ENCODE assay signal across 24 cellular contexts in the genomic region with DNA sequence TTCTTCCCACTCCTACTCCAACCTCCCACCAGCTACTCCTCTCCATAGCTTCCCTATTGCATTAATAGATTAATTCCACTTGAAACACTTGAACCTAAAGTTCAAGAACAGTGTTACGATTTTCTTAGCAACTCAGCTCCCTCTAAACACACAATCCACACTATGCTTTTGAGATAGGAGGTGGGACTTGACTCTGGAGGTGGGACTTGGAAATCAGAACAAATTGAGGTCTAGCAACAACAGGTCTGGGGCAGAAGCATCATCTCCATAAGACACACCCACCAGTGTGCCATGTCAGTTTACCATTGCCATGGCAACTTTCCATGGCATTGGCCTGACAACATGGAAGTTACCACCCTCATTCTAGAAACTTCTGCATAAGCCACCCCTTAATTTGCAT.
"Had no signal": no experiment of that assay in that cellular context is flagged by ENCODE, and none has a peak within 500 bp of the region (broad histone marks: within the 10 kb centered on the region; RNA-seq: fewer than 3 reads in every experiment).

No MANE protein-coding gene starts in this region.

- H3K4me2 ChIP-seq: smooth muscle cell had no signal

- H3K4me3 ChIP-seq: dorsolateral prefrontal cortex, prostate gland, right atrium auricular region, smooth muscle cell, stomach, thyroid gland had no signal

- H3K27me3 ChIP-seq: right atrium auricular region, stomach, thyroid gland had no signal

- H3K36me3 ChIP-seq: prostate gland, right atrium auricular region, stomach, thyroid gland had no signal

- H3K9me3 ChIP-seq: prostate gland, right atrium auricular region, stomach, thyroid gland had no signal

- H3K4me1 ChIP-seq: prostate gland, right atrium auricular region, stomach, thyroid gland had no signal

- H3K27ac ChIP-seq: dorsolateral prefrontal cortex, prostate gland, right atrium auricular region, stomach, thyroid gland had no signal

- DNase-seq: dorsolateral prefrontal cortex; effector CD4-positive, alpha-beta T cell; hypothalamus; immature natural killer cell; islet precursor cell; kidney glomerular epithelial cell; left colon; mammary epithelial cell; naive thymus-derived CD8-positive, alpha-beta T cell; nephron progenitor cell; nucleus accumbens; stimulated activated CD4-positive, alpha-beta T cell treated with anti-CD3 and anti-CD28 coated beads, Interleukin-12 subunit alpha, Interleukin-12 subunit beta, amount 100 ng/mL, for 4 hours; stimulated activated CD4-positive, alpha-beta T cell treated with anti-CD3 and anti-CD28 coated beads, Interleukin-1b, Interleukin-23, amount 100 ng/mL, for 48 hours; stimulated activated CD4-positive, alpha-beta T cell treated with anti-CD3 and anti-CD28 coated beads, Interleukin-4, amount 100 ng/mL, for 1 hour; stimulated activated naive CD4-positive, alpha-beta T cell treated with Interleukin-2 at 50 U/mL for 16 hours; stomach; thyroid gland; trophoblast cell had no signal

- FAIRE-seq: colon had no signal

- ATAC-seq: left colon; naive thymus-derived CD8-positive, alpha-beta T cell; sciatic nerve; stimulated activated effector memory CD8-positive, alpha-beta T cell treated with anti-CD3 and anti-CD28 coated beads, Interleukin-12 subunit alpha, Interleukin-12 subunit beta, amount 100 ng/mL, for 72 hours had no signal
